8 cellular contexts compared by ENCODE assay signal in genomic region chr6:7108196-7108963, GRCh38. TPM values are rescaled to one million over a fixed set of nuclear protein-coding genes. Genes with fewer than 3 reads are reported as not detected.
DNase-seq lines count a peak whose midpoint lies in the region; ATAC-seq and TF ChIP-seq lines count a peak whose summit lies in the region.

No MANE protein-coding gene starts in this region.

- intact Hi-C loops in cardiac septum (cut with DNase I), result loop anchor here (5.0 kb wide), 1 partner anchor 109 kb away; no protein-coding TSS in a partner anchor
- intact Hi-C loops in posterior vena cava (cut with DNase I), result loop anchor here in 1 of 2 donors (10.0 kb wide), 1 partner anchor 136 kb away; no protein-coding TSS in a partner anchor

- no peak overlapping the region for H2AK5ac ChIP-seq in H9 (ENCODE audit: insufficient read length, low read length)

- H3K9ac ChIP-seq in H9 (ENCODE audit: extremely low read depth, insufficient read length, low read length), result no peak overlapping the region

- H2AFZ ChIP-seq in H9 (ENCODE audit: low read length), result no peak overlapping the region

- WGBS in H9 (ENCODE audit: extremely low coverage, insufficient read length, low lambda C conversion rate), result no CpG with 5 or more reads among the region's 94 CpGs

- H4K91ac ChIP-seq in H9 (ENCODE audit: insufficient read length, low read depth, low read length), result no peak overlapping the region

- H4K5ac ChIP-seq in H9 (ENCODE audit: insufficient read length, low read depth, low read length), result no peak overlapping the region

- DNase-seq in COLO668 (lab: John Stamatoyannopoulos, UW; ENCODE audit: unreplicated experiment) (peak; percentile 51), H9 (peak; percentile 62), RKO (ENCODE audit: low spot score) (peak; percentile 50), cardiac septum (ENCODE audit: low spot score) (peak; percentile 83), posterior vena cava (ENCODE audit: low spot score) (peak; percentile 92)
- peak; percentile 48 to 57 for DNase-seq in activated naive CD4-positive, alpha-beta T cell treated with anti-CD3 and anti-CD28 coated beads, Interleukin-2, amount 50 U/mL, for 72 hours (ENCODE audit: low spot score in 2 of 2)

- H3K4ac ChIP-seq in H9 (ENCODE audit: low read depth, low read length), result no peak overlapping the region

- no peak overlapping the region for H3K27ac ChIP-seq in H9 (ENCODE audit: insufficient read length, low read depth, low read length)

- peak overlapping the region; percentile 96 for H3K14ac ChIP-seq in H9 (ENCODE audit: insufficient read depth, low read length)

- H3K27me3 Mint-ChIP-seq in H9 (ENCODE audit: low read depth), result peaks cover 27% of the 10 kb centered on the region

- H3K27me3 ChIP-seq in H9 (ENCODE audit: insufficient read depth, low read length), result peaks cover 2% of the 10 kb centered on the region; the same call in 1 of the 2 replicates

- H2BK12ac ChIP-seq in H9 (ENCODE audit: insufficient read length, low read depth, low read length), result no peak overlapping the region

- H3K79me1 ChIP-seq in H9 (ENCODE audit: insufficient read depth, low read depth, low read length, poor library complexity, severe bottlenecking), result no peaks in the 10 kb centered on the region

- peak; percentile 19 to 23 for ATAC-seq in activated naive CD4-positive, alpha-beta T cell treated with anti-CD3 and anti-CD28 coated beads, Interleukin-2, amount 50 U/mL, for 72 hours
- ATAC-seq in HG02973 (IDR thresholded peaks at IDR 0.05; ENCODE audit: unreplicated experiment), result no peak
- no peak for ATAC-seq in GM21423 (IDR thresholded peaks at IDR 0.05; ENCODE audit: unreplicated experiment)

- no peak overlapping the region for H2BK20ac ChIP-seq in H9 (ENCODE audit: low read depth, low read length, poor library complexity, severe bottlenecking)

- peaks cover 19% of the 10 kb centered on the region for H3K23me2 ChIP-seq in H9 (ENCODE audit: insufficient read length, low read depth, low read length, poor library complexity, severe bottlenecking)

- H3K4me1 ChIP-seq in H9 (ENCODE audit: insufficient read depth, low read length), result peaks cover 7% of the 10 kb centered on the region

- no peaks in the 10 kb centered on the region; a peak in 1 of 5 replicates for H3K9me3 Mint-ChIP-seq in H9
- no peaks in the 10 kb centered on the region for H3K9me3 Mint-ChIP-seq in activated naive CD4-positive, alpha-beta T cell treated with anti-CD3 and anti-CD28 coated beads, Interleukin-2, amount 50 U/mL, for 72 hours

- no peak overlapping the region for H4K8ac ChIP-seq in H9 (replicated peaks; ENCODE audit: insufficient read length, low read depth, low read length)

- peaks cover 10% of the 10 kb centered on the region; the same call in 1 of the 2 replicates for H3K79me2 ChIP-seq in H9 (ENCODE audit: insufficient read depth, low read length)

- no peaks in the 10 kb centered on the region for H4K20me1 ChIP-seq in H9 (ENCODE audit: control insufficient read depth, insufficient read depth, insufficient read length)

- H3K56ac ChIP-seq in H9 (ENCODE audit: insufficient read length, low read depth, low read length), result no peak overlapping the region

- peaks cover 42 to 46% of the 10 kb centered on the region in 2 experiments for H3K4me1 Mint-ChIP-seq in H9

- no peak overlapping the region for H2BK120ac ChIP-seq in H9 (ENCODE audit: low read depth, low read length, poor library complexity, severe bottlenecking)

- H3K9me3 ChIP-seq in H9 (ENCODE audit: control insufficient read depth, low read depth, low read length), result no peaks in the 10 kb centered on the region

- no peak for TF ChIP-seq CTCF in H9 (conservative IDR thresholded peaks at IDR 0.05)

- no peak overlapping the region for H3K23ac ChIP-seq in H9 (ENCODE audit: insufficient read length, low read depth, low read length)

- H2BK15ac ChIP-seq in H9 (ENCODE audit: low read depth, low read length), result no peak overlapping the region

- H3K27ac Mint-ChIP-seq in H9, result no peak overlapping the region
- peak overlapping the region; percentile 87 for H3K27ac Mint-ChIP-seq in activated naive CD4-positive, alpha-beta T cell treated with anti-CD3 and anti-CD28 coated beads, Interleukin-2, amount 50 U/mL, for 72 hours

- no peaks in the 10 kb centered on the region; a peak in 1 of 7 replicates for H3K36me3 Mint-ChIP-seq in H9 (ENCODE audit: insufficient read depth in 1 of 3, low read depth in 3 of 3)
- peaks cover 10 to 13% of the 10 kb centered on the region in 2 donors for H3K36me3 Mint-ChIP-seq in activated naive CD4-positive, alpha-beta T cell treated with anti-CD3 and anti-CD28 coated beads, Interleukin-2, amount 50 U/mL, for 72 hours

- no peak overlapping the region for H2BK5ac ChIP-seq in H9 (ENCODE audit: insufficient read length, low read length)

- no peak overlapping the region for H3T11ph ChIP-seq in H9 (ENCODE audit: low read length)

- peak overlapping the region; percentile 67 for H3K4me2 ChIP-seq in H9 (ENCODE audit: insufficient read depth, insufficient read length, low read length)

- H3K18ac ChIP-seq in H9 (ENCODE audit: insufficient read length, low read depth, low read length), result peak overlapping the region; percentile 84

- H3K4me3 Mint-ChIP-seq in H9, result peak overlapping the region; percentile 89 to 95

RNA-seq across cellular contexts. Expression of gene RREB1, which starts 0.6 kb away (rescaled TPM):
- 33.6 and 35.8 TPM in 2 replicates for total RNA-seq in H9 (2021)
- total RNA-seq in activated naive CD4-positive, alpha-beta T cell treated with anti-CD3 and anti-CD28 coated beads, Interleukin-2, amount 50 U/mL, for 72 hours, result 10 to 100 TPM; 15.0 to 22.4 TPM
- total RNA-seq in cardiac septum, result 27.8 TPM
- total RNA-seq in posterior vena cava, result 10 to 100 TPM; 28.8 to 31.8 TPM

Comparison
In these comparisons a context has a peak if more than half of its experiments do, and no peak if none do; other contexts are left out.
1. H3K27ac Mint-ChIP-seq: peak in activated naive CD4-positive, alpha-beta T cell treated with anti-CD3 and anti-CD28 coated beads, Interleukin-2, amount 50 U/mL, for 72 hours (2 of 2); none in H9 (0 of 3).
2. ATAC-seq: peak in activated naive CD4-positive, alpha-beta T cell treated with anti-CD3 and anti-CD28 coated beads, Interleukin-2, amount 50 U/mL, for 72 hours (2 of 2); none in HG02973 (single experiment) and GM21423 (single experiment).
3. Peak in every context shown above with its lines, with median percentiles within 50 percentile points of each other: DNase-seq.